8 cellular contexts compared by ENCODE assay signal in the genomic region with DNA sequence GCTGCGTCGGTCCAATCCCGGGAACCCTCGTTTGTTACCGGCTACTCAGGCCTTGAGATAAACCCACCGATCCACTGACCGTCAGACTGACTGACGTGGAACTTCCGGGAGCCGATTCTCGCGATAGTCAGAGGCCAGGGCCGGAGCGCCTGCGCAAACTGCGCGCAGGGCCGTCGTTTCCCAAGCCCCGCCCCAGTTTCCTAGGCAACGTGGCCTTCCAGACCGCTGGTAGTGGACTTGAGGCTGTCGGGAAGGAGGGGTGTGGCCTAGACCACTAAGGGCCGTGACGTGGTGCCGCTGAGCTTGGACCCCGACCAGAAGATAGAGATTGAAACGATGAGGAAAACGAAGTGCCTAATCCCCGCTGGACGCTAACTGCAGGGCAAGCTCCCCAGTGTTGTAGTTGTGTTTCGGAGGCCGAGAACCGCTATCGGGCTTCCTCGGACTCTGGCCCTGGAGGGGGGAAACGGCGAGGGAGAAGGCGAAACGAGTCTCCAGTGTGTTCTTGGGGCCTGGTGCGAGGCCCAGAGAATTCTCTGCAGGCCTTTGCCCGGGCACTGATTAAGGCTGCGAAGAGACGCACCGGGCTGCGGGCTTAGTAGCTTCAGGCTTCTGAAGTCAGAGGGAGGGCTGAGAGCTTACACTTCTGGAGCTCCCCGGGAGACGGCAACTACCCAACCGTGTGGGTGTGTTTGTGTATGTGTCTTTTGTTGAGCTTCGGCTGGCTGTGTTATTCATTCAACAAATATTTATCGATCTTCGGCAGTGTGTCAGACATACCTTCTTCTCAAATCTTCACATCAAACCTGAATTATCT. TPM values are rescaled to one million over a fixed set of nuclear protein-coding genes. Genes with fewer than 3 reads are reported as not detected.
DNase-seq lines count a peak whose midpoint lies in the region; ATAC-seq and TF ChIP-seq lines count a peak whose summit lies in the region.

A gene (minus strand): TSS at position 96 of the 817 bp plus-strand sequence. CDS start 97 bp downstream, outside the sequence.

- peak within 1 kb of the TSS; percentile 90 for H3K4me3 Mint-ChIP-seq in progenitor cell of endocrine pancreas (ENCODE audit: low read depth)

- no peaks in the 10 kb centered on the region for H3K36me3 Mint-ChIP-seq in progenitor cell of endocrine pancreas (ENCODE audit: insufficient read depth)

- no peaks in the 10 kb centered on the region for H3K9me3 Mint-ChIP-seq in progenitor cell of endocrine pancreas (ENCODE audit: low read depth)

- H3K4me3 ChIP-seq in left ventricle myocardium inferior, result peak within 1 kb of the TSS; percentile 77

- H3K27me3 ChIP-seq in left ventricle myocardium inferior (ENCODE audit: low read depth), result no peaks in the 10 kb centered on the region

- ATAC-seq in GM18498 (IDR thresholded peaks at IDR 0.05; ENCODE audit: unreplicated experiment), result peak; percentile 98
- ATAC-seq in HG02938 (IDR thresholded peaks at IDR 0.05; ENCODE audit: unreplicated experiment), result peak; percentile 95

- H3K36me3 ChIP-seq in left ventricle myocardium inferior, result peaks cover 3% of the 10 kb centered on the region

- no peak for TF ChIP-seq CTCF in left ventricle myocardium inferior (IDR thresholded peaks at IDR 0.05; ENCODE audit: borderline replicate concordance)
- TF ChIP-seq CTCF in progenitor cell of endocrine pancreas (IDR thresholded peaks at IDR 0.05; ENCODE audit: unreplicated experiment), result no peak

- peak; percentile 97 to 98 for DNase-seq in NCI-H187 (lab: John Stamatoyannopoulos, UW)
- DNase-seq in T-helper 2 cell, result peak; percentile 87 to 94 (median 92)
- peak; percentile 100 for DNase-seq in left ventricle myocardium inferior
- peak; percentile 99 for DNase-seq in progenitor cell of endocrine pancreas (ENCODE audit: low spot score, unreplicated experiment)
- DNase-seq in ureter (ENCODE audit: low spot score), result peak; percentile 99

- H3K9me3 ChIP-seq in left ventricle myocardium inferior (replicated peaks), result no peaks in the 10 kb centered on the region

- peak within 1 kb of the TSS; percentile 99 for H3K27ac Mint-ChIP-seq in progenitor cell of endocrine pancreas

- intact Hi-C loops in left ventricle myocardium inferior (cut with micrococcal nuclease), result no loop called here

- H3K27ac ChIP-seq in angular gyrus (ENCODE audit: low read depth, low read length) (peak within 1 kb of the TSS; percentile 89), left ventricle myocardium inferior (replicated peaks) (peak within 1 kb of the TSS; percentile 94)

- peaks cover 82% of the 10 kb centered on the region for H3K4me1 ChIP-seq in left ventricle myocardium inferior

- no peaks in the 10 kb centered on the region for H3K27me3 Mint-ChIP-seq in progenitor cell of endocrine pancreas

- peaks cover 18% of the 10 kb centered on the region for H3K4me1 Mint-ChIP-seq in progenitor cell of endocrine pancreas (ENCODE audit: low read depth)

RNA-seq across cellular contexts. Expression of the gene that starts here (rescaled TPM):
- total RNA-seq in left ventricle myocardium inferior (68.8 TPM), progenitor cell of endocrine pancreas (113 and 125 TPM in 2 replicates), ureter (103 TPM)

Comparison
In these comparisons a context has a peak if more than half of its experiments do, and no peak if none do; other contexts are left out.
1. Peak in every context shown above with its lines: DNase-seq, ATAC-seq, H3K4me3 ChIP-seq and H3K27ac ChIP-seq.